8 cellular contexts compared by ENCODE assay signal in genomic region chr1:155172732-155173477, GRCh38. TPM values are rescaled to one million over a fixed set of nuclear protein-coding genes. Genes with fewer than 3 reads are reported as not detected.
DNase-seq lines count a peak whose midpoint lies in the region; ATAC-seq and TF ChIP-seq lines count a peak whose summit lies in the region.

TSS of gene KRTCAP2 (minus strand) at chr1:155173304. CDS start at chr1:155173224, 80 bp downstream.

- no peaks in the 10 kb centered on the region for H3K27me3 ChIP-seq in ovary
- peaks cover 7% of the 10 kb centered on the region for H3K27me3 ChIP-seq in thyroid gland

- peak within 1 kb of the TSS; percentile 99 to 100 for H3K27ac Mint-ChIP-seq in activated naive CD4-positive, alpha-beta T cell treated with anti-CD3 and anti-CD28 coated beads, Interleukin-2, amount 50 U/mL, for 72 hours
- peak within 1 kb of the TSS; percentile 94 for H3K27ac Mint-ChIP-seq in glutamatergic neuron (ENCODE audit: unreplicated experiment)

- no peaks in the 10 kb centered on the region for H3K9me3 Mint-ChIP-seq in activated naive CD4-positive, alpha-beta T cell treated with anti-CD3 and anti-CD28 coated beads, Interleukin-2, amount 50 U/mL, for 72 hours
- H3K9me3 Mint-ChIP-seq in glutamatergic neuron (ENCODE audit: unreplicated experiment): peaks cover 15% of the 10 kb centered on the region

- H3K27me3 Mint-ChIP-seq in glutamatergic neuron (ENCODE audit: unreplicated experiment): peaks cover 17% of the 10 kb centered on the region

- no peak for TF ChIP-seq EP300 in ovary (IDR thresholded peaks at IDR 0.05)

- DNase-seq in GM10266 (ENCODE audit: extremely low spot score) (peak; percentile 97), NCI-H1092 treated with DMSO at 0.1 percent for 48 hours (lab: John Stamatoyannopoulos, UW) (peak; percentile 98), SKM-1 (lab: John Stamatoyannopoulos, UW; ENCODE audit: unreplicated experiment) (peak; percentile 99), glutamatergic neuron (peak; percentile 98), ovary (peak; percentile 94 to 96 (median 96)), thyroid gland (peak; percentile 94 to 95)
- peak; percentile 94 to 96 for DNase-seq in activated naive CD4-positive, alpha-beta T cell treated with anti-CD3 and anti-CD28 coated beads, Interleukin-2, amount 50 U/mL, for 72 hours (ENCODE audit: low spot score in 2 of 2)

- peaks cover 17 to 19% of the 10 kb centered on the region in 2 donors for H3K36me3 Mint-ChIP-seq in activated naive CD4-positive, alpha-beta T cell treated with anti-CD3 and anti-CD28 coated beads, Interleukin-2, amount 50 U/mL, for 72 hours
- peaks cover 5% of the 10 kb centered on the region for H3K36me3 Mint-ChIP-seq in glutamatergic neuron (ENCODE audit: unreplicated experiment)

- TF ChIP-seq POLR2A in ovary (IDR thresholded peaks at IDR 0.05): peak; percentile 72
- TF ChIP-seq POLR2A in thyroid gland (IDR thresholded peaks at IDR 0.05): peak in 1 of 2 donors; percentile 66

- 0 to 1% (median 1%) methylated on average over 49 to 57 of the region's 57 CpGs for WGBS in ovary, 3 donors
- WGBS in thyroid gland, 2 donors: 1% methylated on average over 23 to 40 of the region's 57 CpGs

- ATAC-seq in HG02571 (IDR thresholded peaks at IDR 0.05; ENCODE audit: unreplicated experiment): peak; percentile 76
- peak; percentile 78 to 86 for ATAC-seq in activated naive CD4-positive, alpha-beta T cell treated with anti-CD3 and anti-CD28 coated beads, Interleukin-2, amount 50 U/mL, for 72 hours

- H3K4me1 ChIP-seq in ovary (ENCODE audit: insufficient read depth) (no peaks in the 10 kb centered on the region), thyroid gland (peaks cover 12 to 23% of the 10 kb centered on the region in 2 donors)

- H3K4me3 ChIP-seq in ovary (peak within 1 kb of the TSS; percentile 95), thyroid gland (replicated peaks in 1 of 3) (peak within 1 kb of the TSS; percentile 56 to 77 (median 59))

- intact Hi-C loops in ovary (cut with DNase I): loop anchor here in 2 of 4 donors (5.0 to 10.0 kb wide), 3 partner anchors 36 to 422 kb away; partner anchors contain the start of genes RUSC1 (in 1 of the 2) and SLC50A1 (in 1 of the 2)
- intact Hi-C loops in thyroid gland (cut with DNase I): no loop called here

- peak within 1 kb of the TSS; percentile 93 for H3K4me3 Mint-ChIP-seq in glutamatergic neuron (ENCODE audit: unreplicated experiment)

- peaks cover 13% of the 10 kb centered on the region for H3K4me1 Mint-ChIP-seq in glutamatergic neuron (ENCODE audit: low read depth, unreplicated experiment)

- peak; percentile 98 for TF ChIP-seq CTCF in GM10266 (IDR thresholded peaks at IDR 0.05; ENCODE audit: control insufficient read depth, insufficient read depth, low read depth, missing control alignments)
- peak; percentile 94 for TF ChIP-seq CTCF in glutamatergic neuron (IDR thresholded peaks at IDR 0.05; ENCODE audit: partially characterized antibody, unreplicated experiment)
- peak; percentile 92 to 98 (median 96) for TF ChIP-seq CTCF in ovary (IDR thresholded peaks at IDR 0.05)
- peak; percentile 91 to 99 (median 94) for TF ChIP-seq CTCF in thyroid gland (IDR thresholded peaks at IDR 0.05)

- H3K27ac ChIP-seq in ovary (peak within 1 kb of the TSS; percentile 56 to 80), thyroid gland (peak within 1 kb of the TSS; percentile 45 to 87 (median 83))

- H3K9me3 ChIP-seq in ovary: no peaks in the 10 kb centered on the region
- no peaks in the 10 kb centered on the region for H3K9me3 ChIP-seq in thyroid gland

- H3K36me3 ChIP-seq in ovary: no peaks in the 10 kb centered on the region
- H3K36me3 ChIP-seq in thyroid gland: peaks cover 8 to 10% of the 10 kb centered on the region in 2 donors

RNA-seq across cellular contexts. Expression of gene KRTCAP2, which starts in this region (rescaled TPM):
- total RNA-seq in activated naive CD4-positive, alpha-beta T cell treated with anti-CD3 and anti-CD28 coated beads, Interleukin-2, amount 50 U/mL, for 72 hours: 100 to 1,000 TPM; 106 to 162 TPM
- total RNA-seq in glutamatergic neuron (ENCODE audit: unreplicated experiment) (108 TPM), ovary (100 to 1,000 TPM in 6 of 7 donors, 10 to 100 TPM in 1; 96.5 to 209 (median 158) TPM), thyroid gland (100 to 1,000 TPM in 3 of 4 donors, 10 to 100 TPM in 1; 79.8 to 263 (median 162) TPM)
- 100 to 1,000 TPM; 219 to 499 TPM for polyA plus RNA-seq in ovary

Comparison
In these comparisons a context has a peak if more than half of its experiments do, and no peak if none do; other contexts are left out.
1. Peak in every context shown above with its lines: DNase-seq, ATAC-seq, H3K4me3 ChIP-seq and H3K27ac ChIP-seq.